16 cellular contexts compared by ENCODE assay signal in genomic region chr5:66249920-66250319, GRCh38.
DNase-seq lines count a peak whose midpoint lies in the region; ATAC-seq and TF ChIP-seq lines count a peak whose summit lies in the region.
"Had no signal": no experiment of that assay in that cellular context is flagged by ENCODE, and none has a peak within 500 bp of the region (broad histone marks: within the 10 kb centered on the region; RNA-seq: fewer than 3 reads in every experiment).

No MANE protein-coding gene starts in this region.

- ATAC-seq in activated T-helper 17 cell treated with anti-CD3 and anti-CD28 coated beads, Interleukin-2, amount 50 U/mL, for 72 hours (replicated peaks): peak; percentile 29
- no peak for ATAC-seq in SK-N-SH treated with all-trans-retinoic acid at 6 μM for 48 hours
- ATAC-seq: GM23338, HCT116 had no signal

- H3K9me3 ChIP-seq in esophagus muscularis mucosa: no peaks in the 10 kb centered on the region

- intact Hi-C loops in activated CD4-positive, alpha-beta T cell treated with anti-CD3 and anti-CD28 coated beads, Interleukin-2, amount 10 ng/mL, durations not matched to agents 24 days and 14 days (cut with micrococcal nuclease): no loop called here
- intact Hi-C loops in esophagus muscularis mucosa (cut with DNase I): no loop called here

- no peaks in the 10 kb centered on the region for H3K36me3 ChIP-seq in esophagus muscularis mucosa

- no peak for TF ChIP-seq POLR2A in esophagus muscularis mucosa (IDR thresholded peaks at IDR 0.05; ENCODE audit: low read depth)

- peak; percentile 10 for DNase-seq in activated CD4-positive, alpha-beta T cell treated with anti-CD3 and anti-CD28 coated beads, Interleukin-2, amount 10 ng/mL, durations not matched to agents 24 days and 14 days
- no peak for DNase-seq in activated CD4-positive, alpha-beta T cell treated with anti-CD3 and anti-CD28 coated beads, Interleukin-2, amount 10 ng/mL, durations not matched to agents 7 days and 5 days
- DNase-seq in esophagus muscularis mucosa (ENCODE audit: extremely low spot score): peak; percentile 34
- DNase-seq in NCI-H2171 (lab: John Stamatoyannopoulos, UW): no peak
- DNase-seq: C1 segment of cervical spinal cord; Calu3; CD4-positive, alpha-beta memory T cell; COR-L47; DMS53; DMS79 treated with DMSO at 0.1 percent for 48 hours; GF-D8; H9 had no signal

- CTCF ChIA-PET in activated CD4-positive, alpha-beta T cell treated with anti-CD3 and anti-CD28 coated beads, Interleukin-2, amount 10 ng/mL, durations not matched to agents 7 days and 5 days (lab: Charles Lee): interaction anchor here (0.6 kb wide), 1 partner anchor 218 kb away, joined by 6 read pairs; no protein-coding TSS in a partner anchor

- H3K4me3 Mint-ChIP-seq in activated CD4-positive, alpha-beta T cell treated with anti-CD3 and anti-CD28 coated beads, Interleukin-2, amount 10 ng/mL, durations not matched to agents 24 days and 14 days: no peak overlapping the region
- H3K4me3 Mint-ChIP-seq in activated CD4-positive, alpha-beta T cell treated with anti-CD3 and anti-CD28 coated beads, Interleukin-2, amount 10 ng/mL, durations not matched to agents 7 days and 5 days: no peak overlapping the region
- H3K4me3 Mint-ChIP-seq in activated T-helper 17 cell treated with anti-CD3 and anti-CD28 coated beads, Interleukin-2, amount 50 U/mL, for 72 hours: no peak overlapping the region
- H3K4me3 Mint-ChIP-seq: GM23338, H9 had no signal

- no peaks in the 10 kb centered on the region for H3K9me3 Mint-ChIP-seq in activated CD4-positive, alpha-beta T cell treated with anti-CD3 and anti-CD28 coated beads, Interleukin-2, amount 10 ng/mL, durations not matched to agents 24 days and 14 days
- H3K9me3 Mint-ChIP-seq in activated CD4-positive, alpha-beta T cell treated with anti-CD3 and anti-CD28 coated beads, Interleukin-2, amount 10 ng/mL, durations not matched to agents 7 days and 5 days: no peaks in the 10 kb centered on the region
- H3K9me3 Mint-ChIP-seq in activated T-helper 17 cell treated with anti-CD3 and anti-CD28 coated beads, Interleukin-2, amount 50 U/mL, for 72 hours: no peaks in the 10 kb centered on the region
- H3K9me3 Mint-ChIP-seq: CD4-positive, alpha-beta memory T cell; GM23338; H9 had no signal

- no peaks in the 10 kb centered on the region for H3K27me3 Mint-ChIP-seq in activated CD4-positive, alpha-beta T cell treated with anti-CD3 and anti-CD28 coated beads, Interleukin-2, amount 10 ng/mL, durations not matched to agents 24 days and 14 days
- H3K27me3 Mint-ChIP-seq in activated CD4-positive, alpha-beta T cell treated with anti-CD3 and anti-CD28 coated beads, Interleukin-2, amount 10 ng/mL, durations not matched to agents 7 days and 5 days: no peaks in the 10 kb centered on the region
- H3K27me3 Mint-ChIP-seq in activated T-helper 17 cell treated with anti-CD3 and anti-CD28 coated beads, Interleukin-2, amount 50 U/mL, for 72 hours: no peaks in the 10 kb centered on the region
- H3K27me3 Mint-ChIP-seq: CD4-positive, alpha-beta memory T cell had no signal

- H3K27ac Mint-ChIP-seq in activated CD4-positive, alpha-beta T cell treated with anti-CD3 and anti-CD28 coated beads, Interleukin-2, amount 10 ng/mL, durations not matched to agents 24 days and 14 days: no peak overlapping the region
- no peak overlapping the region for H3K27ac Mint-ChIP-seq in activated CD4-positive, alpha-beta T cell treated with anti-CD3 and anti-CD28 coated beads, Interleukin-2, amount 10 ng/mL, durations not matched to agents 7 days and 5 days
- no peak overlapping the region for H3K27ac Mint-ChIP-seq in activated T-helper 17 cell treated with anti-CD3 and anti-CD28 coated beads, Interleukin-2, amount 50 U/mL, for 72 hours
- H3K27ac Mint-ChIP-seq: GM23338 had no signal

- H3K4me1 ChIP-seq in esophagus muscularis mucosa: no peaks in the 10 kb centered on the region

- H3K36me3 Mint-ChIP-seq in activated CD4-positive, alpha-beta T cell treated with anti-CD3 and anti-CD28 coated beads, Interleukin-2, amount 10 ng/mL, durations not matched to agents 24 days and 14 days (ENCODE audit: low read depth): no peaks in the 10 kb centered on the region
- no peaks in the 10 kb centered on the region for H3K36me3 Mint-ChIP-seq in activated CD4-positive, alpha-beta T cell treated with anti-CD3 and anti-CD28 coated beads, Interleukin-2, amount 10 ng/mL, durations not matched to agents 7 days and 5 days (ENCODE audit: low read depth)
- no peaks in the 10 kb centered on the region for H3K36me3 Mint-ChIP-seq in activated T-helper 17 cell treated with anti-CD3 and anti-CD28 coated beads, Interleukin-2, amount 50 U/mL, for 72 hours (ENCODE audit: low read depth)
- H3K36me3 Mint-ChIP-seq: CD4-positive, alpha-beta memory T cell had no signal

- H3K4me3 ChIP-seq in esophagus muscularis mucosa: no peak overlapping the region
- H3K4me3 ChIP-seq: GM23338 had no signal

- no peak for TF ChIP-seq EP300 in esophagus muscularis mucosa (IDR thresholded peaks at IDR 0.05)

- POLR2A ChIA-PET in activated CD4-positive, alpha-beta T cell treated with anti-CD3 and anti-CD28 coated beads, Interleukin-2, amount 10 ng/mL, durations not matched to agents 7 days and 5 days (lab: Charles Lee): no interaction called here

- H3K27me3 ChIP-seq in esophagus muscularis mucosa: no peaks in the 10 kb centered on the region

- TF ChIP-seq CTCF in esophagus muscularis mucosa (IDR thresholded peaks at IDR 0.05): no peak

- H3K27ac ChIP-seq in esophagus muscularis mucosa (replicated peaks in 1 of 4): no peak overlapping the region

- H3K4me1 Mint-ChIP-seq in activated CD4-positive, alpha-beta T cell treated with anti-CD3 and anti-CD28 coated beads, Interleukin-2, amount 10 ng/mL, durations not matched to agents 24 days and 14 days: no peaks in the 10 kb centered on the region
- no peaks in the 10 kb centered on the region for H3K4me1 Mint-ChIP-seq in activated CD4-positive, alpha-beta T cell treated with anti-CD3 and anti-CD28 coated beads, Interleukin-2, amount 10 ng/mL, durations not matched to agents 7 days and 5 days
- no peaks in the 10 kb centered on the region for H3K4me1 Mint-ChIP-seq in activated T-helper 17 cell treated with anti-CD3 and anti-CD28 coated beads, Interleukin-2, amount 50 U/mL, for 72 hours
- H3K4me1 Mint-ChIP-seq: CD4-positive, alpha-beta memory T cell had no signal

- WGBS in esophagus muscularis mucosa: 70% methylated on average over 4 of the region's 4 CpGs

TF ChIP-seq in SK-N-SH treated with all-trans-retinoic acid at 6 μM for 48 hours, 23 proteins besides CTCF, POLR2A, EP300 and RAD21:
- TF ChIP-seq PPARA (CRISPR knock-in tag; IDR thresholded peaks at IDR 0.05; ENCODE audit: borderline replicate concordance) (no peak), CSDC2 (CRISPR knock-in tag; IDR thresholded peaks at IDR 0.05) (no peak), ZNF8 (CRISPR knock-in tag; IDR thresholded peaks at IDR 0.05) (no peak), SNAI2 (CRISPR knock-in tag; IDR thresholded peaks at IDR 0.05) (no peak), GLIS3 (CRISPR knock-in tag; IDR thresholded peaks at IDR 0.05) (no peak), ZNF70 (CRISPR knock-in tag; IDR thresholded peaks at IDR 0.05) (no peak), TSHZ2 (CRISPR knock-in tag; IDR thresholded peaks at IDR 0.05) (no peak), ZC3H10 (CRISPR knock-in tag; IDR thresholded peaks at IDR 0.05) (no peak), ISL1 (CRISPR knock-in tag; IDR thresholded peaks at IDR 0.05) (no peak), ARNTL (CRISPR knock-in tag; IDR thresholded peaks at IDR 0.05; ENCODE audit: borderline replicate concordance, low read depth) (no peak), TCF4 (CRISPR knock-in tag; IDR thresholded peaks at IDR 0.05; ENCODE audit: borderline replicate concordance) (no peak), BACH2 (CRISPR knock-in tag; IDR thresholded peaks at IDR 0.05; ENCODE audit: borderline replicate concordance) (no peak), ZFP3 (CRISPR knock-in tag; IDR thresholded peaks at IDR 0.05) (no peak), POU6F1 (CRISPR knock-in tag; IDR thresholded peaks at IDR 0.05; ENCODE audit: borderline replicate concordance, low read depth) (no peak)

Comparison
In these comparisons a context has a peak if more than half of its experiments do, and no peak if none do; other contexts are left out.
1. DNase-seq: peak in activated CD4-positive, alpha-beta T cell treated with anti-CD3 and anti-CD28 coated beads, Interleukin-2, amount 10 ng/mL, durations not matched to agents 24 days and 14 days (single experiment) and esophagus muscularis mucosa (single experiment); none in activated CD4-positive, alpha-beta T cell treated with anti-CD3 and anti-CD28 coated beads, Interleukin-2, amount 10 ng/mL, durations not matched to agents 7 days and 5 days (single experiment) and NCI-H2171 (single experiment).